ENCODE assay signal across 1 cellular context in the genomic region with DNA sequence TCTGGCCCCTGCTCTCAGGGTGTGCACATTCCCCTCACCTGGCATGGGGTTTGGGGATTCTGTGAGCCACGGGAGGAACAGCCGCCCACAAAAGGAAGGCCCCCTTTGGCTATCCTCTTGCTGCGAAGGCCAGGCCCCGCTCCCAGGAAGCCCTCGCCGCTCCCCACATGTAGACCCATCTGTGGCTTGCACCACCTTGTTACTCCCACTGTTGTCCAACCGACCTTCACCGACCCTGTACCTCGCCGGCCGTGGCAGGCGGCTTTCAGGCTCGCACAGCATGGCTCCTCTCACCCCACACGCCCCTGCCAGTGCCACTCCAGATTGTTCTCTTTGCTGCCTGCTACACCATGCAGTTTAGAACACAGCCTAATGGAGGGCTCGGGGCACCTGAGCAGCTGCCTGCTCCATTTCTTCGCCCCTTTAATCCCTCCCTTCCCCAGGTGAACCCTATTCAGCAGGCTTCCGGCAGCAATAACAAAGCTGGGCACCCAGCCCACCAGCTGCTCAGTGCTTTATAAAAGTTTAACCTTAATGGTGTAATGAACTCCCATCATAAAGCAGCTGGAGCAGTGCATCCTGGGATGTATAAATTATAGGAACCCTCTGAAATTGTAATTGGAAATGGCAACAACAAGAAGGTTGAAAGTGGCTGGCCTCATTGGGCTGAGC.
TF ChIP-seq lines count a peak whose summit lies in the region.

No MANE protein-coding gene starts in this region.

TF ChIP-seq in H1, 55 proteins besides CTCF, POLR2A, EP300 and RAD21 (continued from another document):
- TF ChIP-seq, protein P1, sequence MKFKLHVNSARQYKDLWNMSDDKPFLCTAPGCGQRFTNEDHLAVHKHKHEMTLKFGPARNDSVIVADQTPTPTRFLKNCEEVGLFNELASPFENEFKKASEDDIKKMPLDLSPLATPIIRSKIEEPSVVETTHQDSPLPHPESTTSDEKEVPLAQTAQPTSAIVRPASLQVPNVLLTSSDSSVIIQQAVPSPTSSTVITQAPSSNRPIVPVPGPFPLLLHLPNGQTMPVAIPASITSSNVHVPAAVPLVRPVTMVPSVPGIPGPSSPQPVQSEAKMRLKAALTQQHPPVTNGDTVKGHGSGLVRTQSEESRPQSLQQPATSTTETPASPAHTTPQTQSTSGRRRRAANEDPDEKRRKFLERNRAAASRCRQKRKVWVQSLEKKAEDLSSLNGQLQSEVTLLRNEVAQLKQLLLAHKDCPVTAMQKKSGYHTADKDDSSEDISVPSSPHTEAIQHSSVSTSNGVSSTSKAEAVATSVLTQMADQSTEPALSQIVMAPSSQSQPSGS (IDR thresholded peaks at IDR 0.05; ENCODE audit: low read length): no peak
